ENCODE assay signal across 10 cellular contexts in the genomic region with DNA sequence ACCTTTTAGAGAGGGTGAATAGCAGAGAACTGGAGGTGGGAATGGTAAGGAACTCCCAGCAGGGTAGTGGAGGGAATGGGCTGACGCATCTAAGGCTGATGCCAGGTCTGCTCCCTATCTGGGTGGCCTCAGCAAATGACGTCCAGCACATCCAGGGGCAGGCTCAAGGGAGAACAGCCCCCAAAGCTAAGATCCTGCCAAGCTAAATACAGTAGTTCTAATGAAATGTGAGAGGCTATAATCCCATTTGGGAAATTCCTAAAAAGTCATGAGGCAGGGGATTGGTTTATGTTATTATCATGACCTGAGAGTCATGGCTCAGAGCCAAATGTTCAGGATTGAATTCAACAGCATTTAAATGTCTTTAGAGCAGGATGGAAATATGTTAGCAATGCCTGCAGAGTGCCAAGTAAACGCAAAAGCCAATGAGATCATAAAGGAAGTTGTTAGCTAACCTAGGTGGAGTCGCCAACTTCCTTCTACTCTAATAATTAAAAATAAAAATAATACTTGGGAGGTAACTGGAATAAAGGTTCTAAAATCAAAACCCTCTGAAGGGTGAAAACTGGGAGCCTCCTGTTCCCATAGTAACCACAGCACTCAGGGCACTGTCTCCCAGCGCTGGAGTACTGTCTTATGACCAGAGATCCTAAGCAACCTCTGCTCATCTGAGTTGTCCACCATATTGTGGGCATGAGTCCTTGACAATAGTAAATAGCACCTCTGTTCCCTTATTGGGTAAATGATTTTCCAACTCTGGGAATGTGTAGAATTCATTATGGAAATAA. TPM values are rescaled to one million over a fixed set of nuclear protein-coding genes. Genes with fewer than 3 reads are reported as not detected.
DNase-seq lines count a peak whose midpoint lies in the region; ATAC-seq and TF ChIP-seq lines count a peak whose summit lies in the region.
"Had no signal": no experiment of that assay in that cellular context is flagged by ENCODE, and none has a peak within 500 bp of the region (broad histone marks: within the 10 kb centered on the region; RNA-seq: fewer than 3 reads in every experiment).

No MANE protein-coding gene starts in this region.

- no peaks in the 10 kb centered on the region for H3K36me3 ChIP-seq in neuronal stem cell (replicated peaks in 1 of 2; ENCODE audit: control insufficient read depth in 2 of 2, insufficient read depth in 2 of 2, low read length in 2 of 2)

- TF ChIP-seq CTCF in epithelial cell of esophagus (IDR thresholded peaks at IDR 0.05; ENCODE audit: insufficient read depth, low read depth, low read length, missing control alignments): no peak

- ATAC-seq in HG03135 (IDR thresholded peaks at IDR 0.05; ENCODE audit: unreplicated experiment) (no peak), HG03520 (IDR thresholded peaks at IDR 0.05; ENCODE audit: unreplicated experiment) (no peak), GM21576 (IDR thresholded peaks at IDR 0.05; ENCODE audit: unreplicated experiment) (no peak)

- peak overlapping the region; percentile 56 for H4K91ac ChIP-seq in neuronal stem cell (ENCODE audit: low read depth, low read length, poor library complexity)

- no peak overlapping the region for H3K27ac ChIP-seq in neuronal stem cell (replicated peaks; ENCODE audit: low read length)

- no peak overlapping the region for H3K14ac ChIP-seq in neuronal stem cell (ENCODE audit: low read length)

- H3K9me3 ChIP-seq in neuronal stem cell (replicated peaks in 1 of 2; ENCODE audit: control insufficient read depth in 2 of 2, insufficient read depth in 1 of 2, low read depth in 1 of 2, low read length in 2 of 2): no peaks in the 10 kb centered on the region

- H2BK120ac ChIP-seq in neuronal stem cell (ENCODE audit: low read depth, low read length): no peak overlapping the region

- no peak overlapping the region for H2BK5ac ChIP-seq in neuronal stem cell (ENCODE audit: low read length)

- H3K4me3 ChIP-seq in epithelial cell of esophagus (ENCODE audit: low read length): no peak overlapping the region
- no peak overlapping the region for H3K4me3 ChIP-seq in neuronal stem cell (ENCODE audit: low read length in 2 of 2)

- in situ Hi-C loops in Caki2 (cut with HindIII; ENCODE audit: low pct_unique_long_range_greater_than_20kb, low sequenced_read_pairs): no loop called here

- no peak overlapping the region for H3K4me2 ChIP-seq in neuronal stem cell (ENCODE audit: insufficient read depth, low read length, poor library complexity, severe bottlenecking)

- no peak overlapping the region for H2BK15ac ChIP-seq in neuronal stem cell (ENCODE audit: low read length)

- no peak overlapping the region for H2AK5ac ChIP-seq in neuronal stem cell (ENCODE audit: low read depth, low read length)

- H3K4me1 ChIP-seq in neuronal stem cell (ENCODE audit: control insufficient read depth in 2 of 2, insufficient read depth in 1 of 2, low read depth in 1 of 2, low read length in 2 of 2): no peaks in the 10 kb centered on the region

- H3K79me1 ChIP-seq in neuronal stem cell (ENCODE audit: low read depth, low read length): no peaks in the 10 kb centered on the region

- peaks cover 0 to 17% (median 0%) of the 10 kb centered on the region in 3 experiments for H3K27me3 ChIP-seq in neuronal stem cell (ENCODE audit: control insufficient read depth in 3 of 3, insufficient read depth in 3 of 3, low read depth in 1 of 3, low read length in 3 of 3)

- H4K8ac ChIP-seq in neuronal stem cell (ENCODE audit: low read depth, low read length): no peak overlapping the region

- H3K4ac ChIP-seq in neuronal stem cell (ENCODE audit: low read length): no peak overlapping the region

- no peak overlapping the region for H2AFZ ChIP-seq in neuronal stem cell (ENCODE audit: low read length)

- DNase-seq in Caki2 (ENCODE audit: low read depth) (peak; percentile 99), NCI-H2227 (lab: John Stamatoyannopoulos, UW; ENCODE audit: unreplicated experiment) (peak; percentile 17), epithelial cell of esophagus (ENCODE audit: low read depth) (peak; percentile 85), neuronal stem cell (ENCODE audit: low spot score) (no peak)
- DNase-seq in activated CD4-positive, CD25-positive, alpha-beta regulatory T cell (lab: John Stamatoyannopoulos, UW): no peak
- DNase-seq: activated gamma-delta T cell, SW 1271 had no signal

- no CpG with 5 or more reads among the region's 5 CpGs for WGBS in neuronal stem cell (ENCODE audit: extremely low coverage in 2 of 2, insufficient read length in 2 of 2, insufficient replicate concordance in 1 of 2), 2 donors

- H3K9ac ChIP-seq in neuronal stem cell (ENCODE audit: low read depth, low read length, poor library complexity): peak overlapping the region; percentile 44

- no peak overlapping the region for H3K18ac ChIP-seq in neuronal stem cell (ENCODE audit: low read length)

- H3K23ac ChIP-seq in neuronal stem cell (ENCODE audit: low read depth, low read length, poor library complexity): no peak overlapping the region

- no peak overlapping the region for H2BK12ac ChIP-seq in neuronal stem cell (ENCODE audit: low read length)

RNA-seq across cellular contexts. Expression of a gene that starts 34.8 kb away (rescaled TPM):
- not detected in 2 replicates for total RNA-seq in Caki2 (2014; rRNA removed; shearing (Covaris generic); ENCODE audit: low replicate concordance)
- polyA plus RNA-seq in neuronal stem cell (2013, experiment 1 of 2): not detected
- not detected for polyA plus RNA-seq in neuronal stem cell (2013, experiment 2 of 2)

Comparison
In these comparisons a context has a peak if more than half of its experiments do, and no peak if none do; other contexts are left out.
1. DNase-seq: peak in Caki2 (single experiment), NCI-H2227 (single experiment) and epithelial cell of esophagus (single experiment); none in neuronal stem cell (single experiment) and activated CD4-positive, CD25-positive, alpha-beta regulatory T cell (0 of 4).